ENCODE assay signal across 1 cellular context in genomic region chr11:9704620-9705019, GRCh38.
TF ChIP-seq lines count a peak whose summit lies in the region.

No MANE protein-coding gene starts in this region.

TF ChIP-seq in WTC11, 78 proteins besides CTCF, POLR2A, EP300 and RAD21 (continued from another document):
- TF ChIP-seq, protein P1, sequence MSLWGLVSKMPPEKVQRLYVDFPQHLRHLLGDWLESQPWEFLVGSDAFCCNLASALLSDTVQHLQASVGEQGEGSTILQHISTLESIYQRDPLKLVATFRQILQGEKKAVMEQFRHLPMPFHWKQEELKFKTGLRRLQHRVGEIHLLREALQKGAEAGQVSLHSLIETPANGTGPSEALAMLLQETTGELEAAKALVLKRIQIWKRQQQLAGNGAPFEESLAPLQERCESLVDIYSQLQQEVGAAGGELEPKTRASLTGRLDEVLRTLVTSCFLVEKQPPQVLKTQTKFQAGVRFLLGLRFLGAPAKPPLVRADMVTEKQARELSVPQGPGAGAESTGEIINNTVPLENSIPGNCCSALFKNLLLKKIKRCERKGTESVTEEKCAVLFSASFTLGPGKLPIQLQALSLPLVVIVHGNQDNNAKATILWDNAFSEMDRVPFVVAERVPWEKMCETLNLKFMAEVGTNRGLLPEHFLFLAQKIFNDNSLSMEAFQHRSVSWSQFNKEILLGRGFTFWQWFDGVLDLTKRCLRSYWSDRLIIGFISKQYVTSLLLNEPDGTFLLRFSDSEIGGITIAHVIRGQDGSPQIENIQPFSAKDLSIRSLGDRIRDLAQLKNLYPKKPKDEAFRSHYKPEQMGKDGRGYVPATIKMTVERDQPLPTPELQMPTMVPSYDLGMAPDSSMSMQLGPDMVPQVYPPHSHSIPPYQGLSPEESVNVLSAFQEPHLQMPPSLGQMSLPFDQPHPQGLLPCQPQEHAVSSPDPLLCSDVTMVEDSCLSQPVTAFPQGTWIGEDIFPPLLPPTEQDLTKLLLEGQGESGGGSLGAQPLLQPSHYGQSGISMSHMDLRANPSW (CRISPR knock-in tag; conservative IDR thresholded peaks at IDR 0.05; ENCODE audit: low read depth), result no peak
- no peak for TF ChIP-seq CREB1 (CRISPR knock-in tag; IDR thresholded peaks at IDR 0.05)
- no peak for TF ChIP-seq ATF1 (CRISPR knock-in tag; IDR thresholded peaks at IDR 0.05)
